ENCODE assay signal across 20 cellular contexts in genomic region chr18:66742832-66743231, GRCh38.
DNase-seq lines count a peak whose midpoint lies in the region; ATAC-seq, FAIRE-seq and TF ChIP-seq lines count a peak whose summit lies in the region.
"Had no signal": no experiment of that assay in that cellular context is flagged by ENCODE, and none has a peak within 500 bp of the region (broad histone marks: within the 10 kb centered on the region; RNA-seq: fewer than 3 reads in every experiment).

No MANE protein-coding gene starts in this region.

- H3K79me2 ChIP-seq in OCI-LY3 (ENCODE audit: low read length) = no peaks in the 10 kb centered on the region

- no peaks in the 10 kb centered on the region for H4K20me1 ChIP-seq in IMR-90 (ENCODE audit: insufficient read depth, low read length)
- H4K20me1 ChIP-seq in OCI-LY3 (ENCODE audit: insufficient read depth, low read length) = no peaks in the 10 kb centered on the region
- H4K20me1 ChIP-seq: BLaER1 had no signal

- TF ChIP-seq CTCF in A549 (IDR thresholded peaks at IDR 0.05) = no peak
- TF ChIP-seq CTCF in IMR-90 (conservative IDR thresholded peaks at IDR 0.05; ENCODE audit: low read depth, low read length) = no peak
- no peak for TF ChIP-seq CTCF in OCI-LY3 (IDR thresholded peaks at IDR 0.05; ENCODE audit: low read depth, low read length)
- no peak for TF ChIP-seq CTCF in tibial nerve (IDR thresholded peaks at IDR 0.05)

- no peak overlapping the region for H4K8ac ChIP-seq in IMR-90 (ENCODE audit: low read depth in 2 of 2, low read length in 2 of 2)

- no peak overlapping the region for H2AK9ac ChIP-seq in IMR-90 (replicated peaks; ENCODE audit: low read depth, low read length, poor library complexity)

- H3K27me3 ChIP-seq in IMR-90 (ENCODE audit: control insufficient read depth, insufficient read depth, low read length) (no peaks in the 10 kb centered on the region), OCI-LY3 (ENCODE audit: low read depth, low read length) (no peaks in the 10 kb centered on the region), tibial nerve (no peaks in the 10 kb centered on the region)
- H3K27me3 ChIP-seq: BLaER1 had no signal

- no peak overlapping the region for H3K4me2 ChIP-seq in A549
- no peak overlapping the region for H3K4me2 ChIP-seq in IMR-90 (ENCODE audit: low read depth, low read length)
- no peak overlapping the region for H3K4me2 ChIP-seq in OCI-LY3 (ENCODE audit: low read length)
- H3K4me2 ChIP-seq: BLaER1 had no signal

- no peak overlapping the region for H3K27ac ChIP-seq in A549
- no peak overlapping the region for H3K27ac ChIP-seq in IMR-90 (ENCODE audit: insufficient read depth, low read length)
- H3K27ac ChIP-seq in OCI-LY3 (ENCODE audit: low read length) = no peak overlapping the region
- peak overlapping the region; percentile 13 to 64 (median 52) for H3K27ac ChIP-seq in tibial nerve
- H3K27ac ChIP-seq: BLaER1, C4-2B, GM23248 had no signal

- in situ Hi-C loops in IMR-90 (cut with MboI; ENCODE audit: low sequenced_read_pairs) = no loop called here

- H2AFZ ChIP-seq in IMR-90 (replicated peaks; ENCODE audit: low read length, poor library complexity) = no peak overlapping the region
- H2AFZ ChIP-seq in OCI-LY3 (ENCODE audit: low read depth, low read length) = 0 out of 2 replicates have a peak overlapping the region, but pooled peaks have one; percentile 13
- H2AFZ ChIP-seq: GM23248 had no signal

- no TSS peak for BruUV-seq in IMR-90 (replicated peaks; lab: Mats Ljungman, UMichigan)

- no peak overlapping the region for H3K4ac ChIP-seq in IMR-90 (ENCODE audit: low read depth, low read length)

- POLR2A ChIA-PET in A549 (lab: Yijun Ruan, JAX) (no interaction called here), IMR-90 (lab: Charles Lee; ENCODE audit: unreplicated experiment) (no interaction called here)

- dilution Hi-C loops in IMR-90 (cut with HindIII; ENCODE audit: low sequenced_read_pairs, unreplicated experiment) = no loop called here

- H2BK5ac ChIP-seq in IMR-90 (ENCODE audit: low read depth, low read length, poor library complexity, severe bottlenecking) = no peak overlapping the region

- H2AK5ac ChIP-seq in IMR-90 (ENCODE audit: low read depth, low read length) = no peak overlapping the region

- H3K36me3 ChIP-seq in IMR-90 (ENCODE audit: control insufficient read depth, insufficient read depth, low read length) (no peaks in the 10 kb centered on the region), OCI-LY3 (replicated peaks; ENCODE audit: low read depth, low read length) (no peaks in the 10 kb centered on the region), tibial nerve (no peaks in the 10 kb centered on the region)
- H3K36me3 ChIP-seq: BLaER1 had no signal

- TF ChIP-seq POLR2A in A549 (IDR thresholded peaks at IDR 0.05; ENCODE audit: low read length) = no peak
- TF ChIP-seq POLR2A in IMR-90 (IDR thresholded peaks at IDR 0.05; ENCODE audit: low read depth, low read length) = no peak
- no peak for TF ChIP-seq POLR2A in tibial nerve (IDR thresholded peaks at IDR 0.05)

- no peak overlapping the region for H3K23ac ChIP-seq in IMR-90 (ENCODE audit: low read depth, low read length)

- H3K4me3 ChIP-seq in A549 (no peak overlapping the region), IMR-90 (ENCODE audit: insufficient read depth, low read depth, low read length) (no peak overlapping the region), OCI-LY3 (ENCODE audit: low read length) (no peak overlapping the region), tibial nerve (no peak overlapping the region)
- H3K4me3 ChIP-seq: BLaER1, GM23248 had no signal

- H3K9ac ChIP-seq in IMR-90 (ENCODE audit: low read depth, low read length) = no peak overlapping the region
- no peak overlapping the region for H3K9ac ChIP-seq in OCI-LY3 (ENCODE audit: low read length)
- H3K9ac ChIP-seq: BLaER1, GM23248 had no signal

- H4K91ac ChIP-seq in IMR-90 (ENCODE audit: insufficient read depth, low read depth, low read length) = no peak overlapping the region

- no peak for ATAC-seq in A549
- ATAC-seq in IMR-90 (ENCODE audit: low read depth) = no peak
- ATAC-seq in HG02840 (IDR thresholded peaks at IDR 0.05; ENCODE audit: low FRiP score, unreplicated experiment) = no peak
- ATAC-seq: CD8-positive, alpha-beta T cell had no signal

- no peak overlapping the region for H2BK15ac ChIP-seq in IMR-90 (ENCODE audit: low read depth, low read length)

- no peak for FAIRE-seq in A549 (lab: Jason Lieb, UNC)
- FAIRE-seq: G401.6, GM12892, GM19239, H1 had no signal

- no peak overlapping the region for H3K14ac ChIP-seq in IMR-90 (replicated peaks; ENCODE audit: low read depth, low read length)

- H3K9me3 ChIP-seq in A549 (no peaks in the 10 kb centered on the region), IMR-90 (ENCODE audit: control insufficient read depth, insufficient read depth, low read length) (peaks cover 4% of the 10 kb centered on the region), OCI-LY3 (ENCODE audit: insufficient read depth, low read length) (no peaks in the 10 kb centered on the region), tibial nerve (no peaks in the 10 kb centered on the region)
- H3K9me3 ChIP-seq: BLaER1, Caco-2 had no signal

- no peaks in the 10 kb centered on the region for H3K79me1 ChIP-seq in IMR-90 (ENCODE audit: low read depth in 1 of 2, low read length in 2 of 2)

- TF ChIP-seq RAD21 in A549 (conservative IDR thresholded peaks at IDR 0.05 in 1 of 2, IDR thresholded peaks at IDR 0.05 in 1 of 2) = no peak
- no peak for TF ChIP-seq RAD21 in IMR-90 (IDR thresholded peaks at IDR 0.05; ENCODE audit: low read length)

- H3K56ac ChIP-seq in IMR-90 (ENCODE audit: extremely low read depth, insufficient read depth, low read length) = no peak overlapping the region

- H3K18ac ChIP-seq in IMR-90 (ENCODE audit: low read depth, low read length) = no peak overlapping the region

- CTCF ChIA-PET in A549 (lab: Yijun Ruan, JAX) (no interaction called here), IMR-90 (lab: Yijun Ruan, JAX) (no interaction called here)

- 8% methylated on average over 2 of the region's 2 CpGs for WGBS in A549 (ENCODE audit: missing lambda C conversion rate)
- no CpG with 5 or more reads among the region's 2 CpGs for WGBS in IMR-90 (ENCODE audit: extremely low coverage in 2 of 2, insufficient read length in 1 of 2), 2 experiments
- WGBS in tibial nerve, 2 donors = 35 to 41% methylated on average over 2 of the region's 2 CpGs

- no peak for DNase-seq in A549 (ENCODE audit: low read depth in 1 of 2, low spot score in 1 of 2)
- no peak for DNase-seq in IMR-90
- DNase-seq in tibial nerve (ENCODE audit: low spot score in 2 of 2) = no peak
- DNase-seq in NCI-H2029 (lab: John Stamatoyannopoulos, UW) = no peak
- DNase-seq: Caco-2; CD4-positive, CD25-positive, alpha-beta regulatory T cell; CD8-positive, alpha-beta T cell; DMS153; DND-41; GM23248; H7; HCEC 1CT had no signal

- intact Hi-C loops in IMR-90 (cut with micrococcal nuclease) = no loop called here

- no peak overlapping the region for H2BK120ac ChIP-seq in IMR-90 (ENCODE audit: low read depth, low read length)

- H3K4me1 ChIP-seq in A549 = no peaks in the 10 kb centered on the region
- H3K4me1 ChIP-seq in IMR-90 (ENCODE audit: control insufficient read depth, insufficient read depth, low read length) = no peaks in the 10 kb centered on the region
- H3K4me1 ChIP-seq in OCI-LY3 (ENCODE audit: low read length) = no peaks in the 10 kb centered on the region
- peaks cover 0 to 11% (median 0%) of the 10 kb centered on the region in 4 donors for H3K4me1 ChIP-seq in tibial nerve
- H3K4me1 ChIP-seq: BLaER1, Caco-2 had no signal

- TF ChIP-seq EP300 in A549 (IDR thresholded peaks at IDR 0.05) = no peak
- no peak for TF ChIP-seq EP300 in tibial nerve (IDR thresholded peaks at IDR 0.05)

- no peak overlapping the region for H4K5ac ChIP-seq in IMR-90 (ENCODE audit: low read depth, low read length)

- no peak overlapping the region for H2BK20ac ChIP-seq in IMR-90 (ENCODE audit: low read depth, low read length)

- H3K9me1 ChIP-seq in IMR-90 (ENCODE audit: insufficient read depth, low read length) = no peaks in the 10 kb centered on the region

TF ChIP-seq in A549, 52 proteins besides CTCF, POLR2A, EP300 and RAD21:
- no peak for TF ChIP-seq KDM5A (IDR thresholded peaks at IDR 0.05)
- no peak for TF ChIP-seq RFX5 (IDR thresholded peaks at IDR 0.05)
- TF ChIP-seq JUN (IDR thresholded peaks at IDR 0.05) = no peak
- peak; percentile 48 for TF ChIP-seq MAFK (IDR thresholded peaks at IDR 0.05; ENCODE audit: partially characterized antibody)
- no peak for TF ChIP-seq HOXB5 (CRISPR knock-in tag; IDR thresholded peaks at IDR 0.05)

TF ChIP-seq in IMR-90, 13 proteins besides CTCF, POLR2A, EP300 and RAD21:
- TF ChIP-seq MAFK (IDR thresholded peaks at IDR 0.05; ENCODE audit: low read depth, low read length) (peak; percentile 37), NFE2L2 (IDR thresholded peaks at IDR 0.05; ENCODE audit: low read depth, low read length) (no peak)

Comparison
In these comparisons a context has a peak if more than half of its experiments do, and no peak if none do; other contexts are left out.
1. H3K27ac ChIP-seq: peak in tibial nerve (4 of 4); none in A549 (0 of 2), IMR-90 (single experiment) and OCI-LY3 (single experiment).